In genomic region chr12:6370994-6371754, GRCh38 we compare ENCODE assay signal across 9 cellular contexts. TPM values are rescaled to one million over a fixed set of nuclear protein-coding genes. Genes with fewer than 3 reads are reported as not detected.
DNase-seq lines count a peak whose midpoint lies in the region; ATAC-seq and TF ChIP-seq lines count a peak whose summit lies in the region.
"Had no signal": no experiment of that assay in that cellular context is flagged by ENCODE, and none has a peak within 500 bp of the region (broad histone marks: within the 10 kb centered on the region; RNA-seq: fewer than 3 reads in every experiment).

No MANE protein-coding gene starts in this region.

- H3K27me3 Mint-ChIP-seq in activated T-helper 17 cell treated with anti-CD3 and anti-CD28 coated beads, Interleukin-2, amount 50 U/mL, for 72 hours = no peaks in the 10 kb centered on the region
- H3K27me3 Mint-ChIP-seq in activated naive CD4-positive, alpha-beta T cell treated with anti-CD3 and anti-CD28 coated beads, Interleukin-2, amount 10 ng/mL, durations not matched to agents 7 days and 5 days = peaks cover 35% of the 10 kb centered on the region

- CTCF ChIA-PET in activated naive CD4-positive, alpha-beta T cell treated with anti-CD3 and anti-CD28 coated beads, Interleukin-2, amount 10 ng/mL, durations not matched to agents 7 days and 5 days (lab: Charles Lee) = interaction anchor here (0.7 kb wide), 1 partner anchor 11 kb away, joined by 5 read pairs; no protein-coding TSS in a partner anchor

- H3K4me1 Mint-ChIP-seq in activated T-helper 17 cell treated with anti-CD3 and anti-CD28 coated beads, Interleukin-2, amount 50 U/mL, for 72 hours = peaks cover 24% of the 10 kb centered on the region
- peaks cover 59% of the 10 kb centered on the region for H3K4me1 Mint-ChIP-seq in activated naive CD4-positive, alpha-beta T cell treated with anti-CD3 and anti-CD28 coated beads, Interleukin-2, amount 10 ng/mL, durations not matched to agents 7 days and 5 days

- H3K4me3 Mint-ChIP-seq in activated T-helper 17 cell treated with anti-CD3 and anti-CD28 coated beads, Interleukin-2, amount 50 U/mL, for 72 hours = peak overlapping the region; percentile 20
- H3K4me3 Mint-ChIP-seq in activated naive CD4-positive, alpha-beta T cell treated with anti-CD3 and anti-CD28 coated beads, Interleukin-2, amount 10 ng/mL, durations not matched to agents 7 days and 5 days = no peak overlapping the region

- no peaks in the 10 kb centered on the region for H3K36me3 Mint-ChIP-seq in activated T-helper 17 cell treated with anti-CD3 and anti-CD28 coated beads, Interleukin-2, amount 50 U/mL, for 72 hours (ENCODE audit: low read depth)
- H3K36me3 Mint-ChIP-seq in activated naive CD4-positive, alpha-beta T cell treated with anti-CD3 and anti-CD28 coated beads, Interleukin-2, amount 10 ng/mL, durations not matched to agents 7 days and 5 days = no peaks in the 10 kb centered on the region

- no peaks in the 10 kb centered on the region for H3K27me3 ChIP-seq in kidney epithelial cell (ENCODE audit: control insufficient read depth, insufficient read depth, low read length)

- DNase-seq in COR-L47 (lab: John Stamatoyannopoulos, UW) (peak; percentile 74), NCI-H1436 (lab: John Stamatoyannopoulos, UW) (peak; percentile 92), kidney epithelial cell (ENCODE audit: low read depth) (peak; percentile 98), germinal center (ENCODE audit: low spot score) (no peak)
- DNase-seq in activated naive CD4-positive, alpha-beta T cell treated with anti-CD3 and anti-CD28 coated beads, Interleukin-2, amount 10 ng/mL, durations not matched to agents 7 days and 5 days = no peak

- H3K27ac Mint-ChIP-seq in activated T-helper 17 cell treated with anti-CD3 and anti-CD28 coated beads, Interleukin-2, amount 50 U/mL, for 72 hours = no peak overlapping the region
- H3K27ac Mint-ChIP-seq in activated naive CD4-positive, alpha-beta T cell treated with anti-CD3 and anti-CD28 coated beads, Interleukin-2, amount 10 ng/mL, durations not matched to agents 7 days and 5 days = no peak overlapping the region

- TF ChIP-seq CTCF in kidney epithelial cell (IDR thresholded peaks at IDR 0.05; ENCODE audit: insufficient read depth, low read length, poor library complexity, severe bottlenecking) = peak; percentile 59

- H3K36me3 ChIP-seq in kidney epithelial cell (ENCODE audit: control insufficient read depth, insufficient read depth, low read length) = no peaks in the 10 kb centered on the region

- H3K9me3 Mint-ChIP-seq in activated T-helper 17 cell treated with anti-CD3 and anti-CD28 coated beads, Interleukin-2, amount 50 U/mL, for 72 hours = no peaks in the 10 kb centered on the region
- H3K9me3 Mint-ChIP-seq in activated naive CD4-positive, alpha-beta T cell treated with anti-CD3 and anti-CD28 coated beads, Interleukin-2, amount 10 ng/mL, durations not matched to agents 7 days and 5 days = no peaks in the 10 kb centered on the region

- ATAC-seq in activated T-helper 17 cell treated with anti-CD3 and anti-CD28 coated beads, Interleukin-2, amount 50 U/mL, for 72 hours (replicated peaks) = no peak
- ATAC-seq in HG02970 (IDR thresholded peaks at IDR 0.05; ENCODE audit: low FRiP score, unreplicated experiment) (no peak), GM18519 (IDR thresholded peaks at IDR 0.05; ENCODE audit: low FRiP score, unreplicated experiment) (no peak)

- no peak overlapping the region for H3K4me3 ChIP-seq in kidney epithelial cell (ENCODE audit: low read depth, low read length)

RNA-seq across cellular contexts. Expression of gene SCNN1A, which starts 4.2 kb away (rescaled TPM):
- total RNA-seq in activated T-helper 17 cell treated with anti-CD3 and anti-CD28 coated beads, Interleukin-2, amount 50 U/mL, for 72 hours = 1 to 10 TPM in 1 of 2 donors, not detected in 1; 1.6 TPM
- total RNA-seq in kidney epithelial cell = 10.4 and 11.1 TPM in 2 replicates
- total RNA-seq: glomerular endothelial cell had no signal

RNA-seq across cellular contexts. Expression of gene LTBR, which starts 12.8 kb away (rescaled TPM):
- total RNA-seq in activated T-helper 17 cell treated with anti-CD3 and anti-CD28 coated beads, Interleukin-2, amount 50 U/mL, for 72 hours = under 1 TPM; 0.56 to 0.61 TPM
- total RNA-seq in kidney epithelial cell = 134 and 219 TPM in 2 replicates

RNA-seq across cellular contexts. Expression of gene TNFRSF1A, which starts 29.3 kb away (rescaled TPM):
- total RNA-seq in activated T-helper 17 cell treated with anti-CD3 and anti-CD28 coated beads, Interleukin-2, amount 50 U/mL, for 72 hours = 10 to 100 TPM; 42.1 to 74.1 TPM
- 115 and 143 TPM in 2 replicates for total RNA-seq in kidney epithelial cell

Comparison
In these comparisons a context has a peak if more than half of its experiments do, and no peak if none do; other contexts are left out.
1. DNase-seq: peak in COR-L47 (single experiment), NCI-H1436 (single experiment) and kidney epithelial cell (single experiment); none in germinal center (single experiment) and activated naive CD4-positive, alpha-beta T cell treated with anti-CD3 and anti-CD28 coated beads, Interleukin-2, amount 10 ng/mL, durations not matched to agents 7 days and 5 days (single experiment).
2. RNA of gene LTBR, which starts 12.8 kb away (total RNA-seq): 134 to 219 TPM in kidney epithelial cell; 0.56 to 0.61 TPM in activated T-helper 17 cell treated with anti-CD3 and anti-CD28 coated beads, Interleukin-2, amount 50 U/mL, for 72 hours; every median in the first group is over 10 times any median in the second.